ENCODE assay signal across 8 cellular contexts in genomic region chr2:168583710-168584521, GRCh38.
A peak's percentile ranks its signal among the peaks of the same experiment; 100 is the strongest.
DNase-seq lines count a peak whose midpoint lies in the region; ATAC-seq and TF ChIP-seq lines count a peak whose summit lies in the region.

No MANE protein-coding gene starts in this region.

- ATAC-seq in HG03039 (IDR thresholded peaks at IDR 0.05; ENCODE audit: unreplicated experiment) (no peak), HG02885 (IDR thresholded peaks at IDR 0.05; ENCODE audit: poor library complexity, unreplicated experiment) (no peak)

- no peaks in the 10 kb centered on the region for H3K27me3 ChIP-seq in H7 (ENCODE audit: control insufficient read depth, insufficient read depth, low read length)

- no peaks in the 10 kb centered on the region for H3K36me3 ChIP-seq in H7 (replicated peaks; ENCODE audit: control insufficient read depth, insufficient read depth, low read length)

- TF ChIP-seq CTCF in GM12865 (IDR thresholded peaks at IDR 0.05; ENCODE audit: insufficient read depth, low read depth, low read length, missing control alignments), result no peak
- no peak for TF ChIP-seq CTCF in retinal pigment epithelial cell (conservative IDR thresholded peaks at IDR 0.05; ENCODE audit: low read depth, low read length)

- DNase-seq in GM12865 (ENCODE audit: low read depth), result peak; percentile 33
- DNase-seq in NCI-H446 (lab: John Stamatoyannopoulos, UW), result peak; percentile 70 to 83
- DNase-seq in dermis blood vessel endothelial cell, result peak; percentile 50
- peak; percentile 42 for DNase-seq in retinal pigment epithelial cell (ENCODE audit: low read depth)
- no peak for DNase-seq in AG08396 (ENCODE audit: low spot score)
- DNase-seq in H7, result no peak

- H3K4me3 ChIP-seq in GM12865 (ENCODE audit: low read depth, low read length) (no peak overlapping the region), retinal pigment epithelial cell (ENCODE audit: low read length) (no peak overlapping the region), H7 (ENCODE audit: insufficient read depth, low read depth, low read length) (no peak overlapping the region)

Comparison
In these comparisons a context has a peak if more than half of its experiments do, and no peak if none do; other contexts are left out.
1. DNase-seq: peak in GM12865 (single experiment), NCI-H446 (2 of 2), dermis blood vessel endothelial cell (single experiment) and retinal pigment epithelial cell (single experiment); none in AG08396 (single experiment) and H7 (single experiment).